8 cellular contexts compared by ENCODE assay signal in genomic region chr6:36874443-36875249, GRCh38. TPM values are rescaled to one million over a fixed set of nuclear protein-coding genes. Genes with fewer than 3 reads are reported as not detected.
DNase-seq lines count a peak whose midpoint lies in the region; ATAC-seq and TF ChIP-seq lines count a peak whose summit lies in the region.

TSS of gene PPIL1 (minus strand) at chr6:36874803. CDS start at chr6:36874772, 31 bp downstream.

- intact Hi-C loops in colonic mucosa (cut with DNase I), result no loop called here

- DNase-seq in AML-193 (lab: John Stamatoyannopoulos, UW), result peak; percentile 97 to 98
- DNase-seq in NCI-H524 (lab: John Stamatoyannopoulos, UW), result peak; percentile 94 to 98
- peak; percentile 90 for DNase-seq in activated CD4-positive, alpha-beta T cell treated with anti-CD3 and anti-CD28 coated beads for 48 hours
- DNase-seq in colonic mucosa, result peak; percentile 88
- DNase-seq in stimulated activated CD4-positive, alpha-beta T cell treated with anti-CD3 and anti-CD28 coated beads, Interleukin-1b, Interleukin-23, amount 100 ng/mL, for 4 hours (ENCODE audit: low read depth in 2 of 2), result peak; percentile 66 to 75

- H3K9me3 ChIP-seq in colonic mucosa, result no peaks in the 10 kb centered on the region

- H3K4me3 ChIP-seq in colonic mucosa, result peak within 1 kb of the TSS; percentile 79

- TF ChIP-seq CTCF in colonic mucosa (IDR thresholded peaks at IDR 0.05), result no peak

- TF ChIP-seq POLR2A in GM19099 (IDR thresholded peaks at IDR 0.05; ENCODE audit: extremely low read depth, insufficient read length, low read depth), result peak; percentile 54

- no peaks in the 10 kb centered on the region for H3K27me3 ChIP-seq in colonic mucosa
- no peaks in the 10 kb centered on the region for H3K27me3 ChIP-seq in layer of hippocampus (ENCODE audit: control insufficient read depth, insufficient read depth, low read length)

- peak; percentile 79 for ATAC-seq in HG03432 (IDR thresholded peaks at IDR 0.05; ENCODE audit: unreplicated experiment)

- peak within 1 kb of the TSS; percentile 74 to 90 for H3K9ac ChIP-seq in colonic mucosa (ENCODE audit: low read depth in 2 of 2, low read length in 2 of 2)

- H3K4me1 ChIP-seq in colonic mucosa, result peaks cover 9% of the 10 kb centered on the region

- H3K27ac ChIP-seq in colonic mucosa (peak within 1 kb of the TSS; percentile 78), layer of hippocampus (ENCODE audit: low read depth, low read length) (peak within 1 kb of the TSS; percentile 82)

- no peaks in the 10 kb centered on the region for H3K36me3 ChIP-seq in colonic mucosa

RNA-seq across cellular contexts. Expression of gene PPIL1, which starts in this region (rescaled TPM):
- 10 to 100 TPM in 1 of 2 donors, 1 to 10 TPM in 1; 9.9 to 23.6 TPM for total RNA-seq in colonic mucosa

Comparison
In these comparisons a context has a peak if more than half of its experiments do, and no peak if none do; other contexts are left out.
1. Peak in every context shown above with its lines: DNase-seq, ATAC-seq, H3K4me3 ChIP-seq and H3K27ac ChIP-seq.